ENCODE assay signal across 26 cellular contexts in genomic region chr2:85187069-85187468, GRCh38. TPM values are rescaled to one million over a fixed set of nuclear protein-coding genes. Genes with fewer than 3 reads are reported as not detected.
"Had no signal": no experiment of that assay in that cellular context is flagged by ENCODE, and none has a peak within 500 bp of the region (broad histone marks: within the 10 kb centered on the region; RNA-seq: fewer than 3 reads in every experiment).

No MANE protein-coding gene starts in this region.

- H3K4me1 ChIP-seq: Peyer's patch had no signal

- H3K27ac Mint-ChIP-seq: activated CD4-positive, alpha-beta memory T cell treated with anti-CD3 and anti-CD28 coated beads, Interleukin-2, amount 10 ng/mL, durations not matched to agents 7 days and 5 days; activated CD4-positive, alpha-beta T cell treated with anti-CD3 and anti-CD28 coated beads for 36 hours; activated naive CD4-positive, alpha-beta T cell treated with anti-CD3 and anti-CD28 coated beads, Interleukin-2, amount 10 ng/mL, durations not matched to agents 7 days and 5 days; activated naive CD8-positive, alpha-beta T cell treated with anti-CD3 and anti-CD28 coated beads for 36 hours; activated T-cell treated with anti-CD3 and anti-CD28 coated beads, Interleukin-2, amount 50 U/mL, for 72 hours; activated T-helper 2 cell treated with anti-CD3 and anti-CD28 coated beads, Interferon-gamma antibody, Interleukin-2, Interleukin-4, amounts not matched to agents 10 μg/mL and 5 μg/mL and 100 μg/mL, durations not matched to agents 14 hours and 24 hours and 36 hours had no signal

- H3K27me3 ChIP-seq: breast epithelium, Peyer's patch, SJCRH30 had no signal

- H3K9ac ChIP-seq: SK-N-SH had no signal

- H3K27me3 Mint-ChIP-seq: activated CD4-positive, alpha-beta T cell treated with anti-CD3 and anti-CD28 coated beads for 36 hours; activated naive CD8-positive, alpha-beta T cell treated with anti-CD3 and anti-CD28 coated beads for 36 hours had no signal

- H3K4me3 Mint-ChIP-seq: activated CD4-positive, alpha-beta memory T cell treated with anti-CD3 and anti-CD28 coated beads, Interleukin-2, amount 10 ng/mL, durations not matched to agents 7 days and 5 days; activated CD4-positive, alpha-beta T cell treated with anti-CD3 and anti-CD28 coated beads for 36 hours; activated naive CD4-positive, alpha-beta T cell treated with anti-CD3 and anti-CD28 coated beads, Interleukin-2, amount 10 ng/mL, durations not matched to agents 7 days and 5 days; activated naive CD8-positive, alpha-beta T cell treated with anti-CD3 and anti-CD28 coated beads for 36 hours; activated T-cell treated with anti-CD3 and anti-CD28 coated beads, Interleukin-2, amount 50 U/mL, for 72 hours had no signal

- H3K9me3 Mint-ChIP-seq: activated CD4-positive, alpha-beta memory T cell treated with anti-CD3 and anti-CD28 coated beads, Interleukin-2, amount 10 ng/mL, durations not matched to agents 7 days and 5 days; activated naive CD4-positive, alpha-beta T cell treated with anti-CD3 and anti-CD28 coated beads, Interleukin-2, amount 10 ng/mL, durations not matched to agents 7 days and 5 days; activated naive CD8-positive, alpha-beta T cell treated with anti-CD3 and anti-CD28 coated beads for 36 hours; activated T-cell treated with anti-CD3 and anti-CD28 coated beads, Interleukin-2, amount 50 U/mL, for 72 hours; activated T-helper 2 cell treated with anti-CD3 and anti-CD28 coated beads, Interferon-gamma antibody, Interleukin-2, Interleukin-4, amounts not matched to agents 10 μg/mL and 5 μg/mL and 100 μg/mL, durations not matched to agents 14 hours and 24 hours and 36 hours had no signal

- H3K4me3 ChIP-seq: breast epithelium, Peyer's patch, SJCRH30 had no signal

- H3K36me3 ChIP-seq: breast epithelium, Peyer's patch had no signal

- H3K27ac ChIP-seq: breast epithelium, Peyer's patch, RWPE1, SJCRH30, VCaP had no signal

- H3K4me2 ChIP-seq: SK-N-SH had no signal

- H3K9me2 ChIP-seq: SK-N-SH had no signal

- H3K36me3 Mint-ChIP-seq: activated naive CD4-positive, alpha-beta T cell treated with anti-CD3 and anti-CD28 coated beads, Interleukin-2, amount 10 ng/mL, durations not matched to agents 7 days and 5 days; activated naive CD8-positive, alpha-beta T cell treated with anti-CD3 and anti-CD28 coated beads for 36 hours had no signal

- DNase-seq: activated CD4-positive, alpha-beta memory T cell treated with anti-CD3 and anti-CD28 coated beads, Interleukin-2, amount 10 ng/mL, durations not matched to agents 7 days and 5 days; activated CD4-positive, alpha-beta T cell treated with anti-CD3 and anti-CD28 coated beads for 36 hours; activated CD4-positive, alpha-beta T cell treated with anti-CD3 and anti-CD28 coated beads, Interleukin-2, amount 50 U/mL, for 1 hour; activated CD8-positive, alpha-beta memory T cell treated with anti-CD3 and anti-CD28 coated beads, Interleukin-2, amount 50 U/mL, for 4 hours; activated gamma-delta T cell treated with Interleukin-2 at 50 U/mL for 16 hours; activated naive CD4-positive, alpha-beta T cell treated with anti-CD3 and anti-CD28 coated beads, Interleukin-2, amount 10 ng/mL, durations not matched to agents 7 days and 5 days; activated naive CD8-positive, alpha-beta T cell treated with anti-CD3 and anti-CD28 coated beads for 36 hours; activated T-cell treated with anti-CD3 and anti-CD28 coated beads, Interleukin-2, amount 50 U/mL, for 72 hours; anterior cingulate cortex; NCI-H1092; NCI-H1417; NCI-H1930; NCI-H2107; NCI-H2171 treated with DMSO at 0.1 percent for 48 hours; NCI-H524; Peyer's patch; Right ventricle myocardium superior; SJCRH30; SK-N-SH; T-helper 1 cell had no signal

- H3K9me3 ChIP-seq: breast epithelium, Peyer's patch, SJCRH30, SK-N-SH had no signal

- H3K4me1 Mint-ChIP-seq: activated CD4-positive, alpha-beta T cell treated with anti-CD3 and anti-CD28 coated beads for 36 hours; activated naive CD4-positive, alpha-beta T cell treated with anti-CD3 and anti-CD28 coated beads, Interleukin-2, amount 10 ng/mL, durations not matched to agents 7 days and 5 days; activated naive CD8-positive, alpha-beta T cell treated with anti-CD3 and anti-CD28 coated beads for 36 hours had no signal

RNA-seq across cellular contexts. Expression of gene TCF7L1, which starts 53.9 kb away (rescaled TPM):
- total RNA-seq: activated CD8-positive, alpha-beta memory T cell treated with anti-CD3 and anti-CD28 coated beads for 36 hours; T-helper 2 cell treated with Interferon-gamma antibody and Interleukin-4, amounts not matched to agents 100 ng/mL and 5 ng/mL, for 36 hours had no signal
